In genomic region chr11:126499124-126499752, GRCh38 we compare ENCODE assay signal across 18 cellular contexts.
A peak's percentile ranks its signal among the peaks of the same experiment; 100 is the strongest.
DNase-seq lines count a peak whose midpoint lies in the region; ATAC-seq, FAIRE-seq and TF ChIP-seq lines count a peak whose summit lies in the region.
"Had no signal": no experiment of that assay in that cellular context is flagged by ENCODE, and none has a peak within 500 bp of the region (broad histone marks: within the 10 kb centered on the region; RNA-seq: fewer than 3 reads in every experiment).

No MANE protein-coding gene starts in this region.

- H3K4me1 Mint-ChIP-seq in effector memory CD8-positive, alpha-beta T cell (ENCODE audit: low read depth in 2 of 2): peaks cover 4% of the 10 kb centered on the region in 2 donors

- in situ Hi-C loops in K562 (cut with MboI): no loop called here

- H3K36me3 Mint-ChIP-seq in effector memory CD8-positive, alpha-beta T cell (ENCODE audit: insufficient read depth): peaks cover 3% of the 10 kb centered on the region

- BruUV-seq in K562 (replicated peaks; lab: Mats Ljungman, UMichigan): no TSS peak

- POLR2A ChIA-PET in K562 (lab: Yijun Ruan, JAX): interaction anchor here (0.6 kb wide), 1 partner anchor 236 kb away, joined by 3 read pairs; no protein-coding TSS in a partner anchor

- peaks cover 2 to 4% of the 10 kb centered on the region in 2 donors for H3K9me3 Mint-ChIP-seq in effector memory CD8-positive, alpha-beta T cell

- H2AFZ ChIP-seq in K562 (ENCODE audit: low read depth, low read length): no peak overlapping the region

- DNase-seq in SIG-M5 treated with dmso at 0.1 percent for 504 hours (lab: John Stamatoyannopoulos, UW; ENCODE audit: unreplicated experiment) (peak; percentile 31), SIG-M5 (lab: John Stamatoyannopoulos, UW) (no peak), NB4 (ENCODE audit: low read depth) (peak; percentile 37), K562 (ENCODE audit: extremely low read depth in 1 of 4, low spot score in 3 of 4) (no peak), sigmoid colon (peak; percentile 19), GM12892 (ENCODE audit: insufficient read length) (no peak)
- no peak for DNase-seq in effector memory CD8-positive, alpha-beta T cell
- DNase-seq: Caco-2, GOT3, HFFc6, Karpas-422, NCI-H1048, NCI-H146, NCI-H226, NCI-H526 treated with DMSO at 0.1 percent for 48 hours had no signal

- H3K27me3 Mint-ChIP-seq in effector memory CD8-positive, alpha-beta T cell: peaks cover 53 to 84% of the 10 kb centered on the region in 2 donors

- no peak for TF ChIP-seq RAD21 in K562 (CRISPR knock-in tag; conservative IDR thresholded peaks at IDR 0.05 in 1 of 2, IDR thresholded peaks at IDR 0.05 in 1 of 2)

- ATAC-seq in K562 (no peak), HG03565 (IDR thresholded peaks at IDR 0.05; ENCODE audit: unreplicated experiment) (no peak)
- ATAC-seq in effector memory CD8-positive, alpha-beta T cell (replicated peaks): no peak

- no peaks in the 10 kb centered on the region for H3K9me1 ChIP-seq in K562 (ENCODE audit: control insufficient read depth, insufficient read depth, low read length)

- no peak for TF ChIP-seq CTCF in NB4 (IDR thresholded peaks at IDR 0.05; ENCODE audit: low read depth, low read length)
- TF ChIP-seq CTCF in K562 (IDR thresholded peaks at IDR 0.05 in 2 of 3, conservative IDR thresholded peaks at IDR 0.05 in 1 of 3; ENCODE audit: insufficient read depth in 2 of 3, low read depth in 1 of 3, low read length in 3 of 3): no peak
- no peak for TF ChIP-seq CTCF in sigmoid colon (IDR thresholded peaks at IDR 0.05)

- CTCF ChIA-PET in K562 (lab: Yijun Ruan, JAX; ENCODE audit: low intra/inter-chr PET ratio): interaction anchor here (0.7 kb wide), 1 partner anchor 9 kb away, joined by 3 read pairs; no protein-coding TSS in a partner anchor

- intact Hi-C loops in K562 (cut with micrococcal nuclease) (no loop called here), sigmoid colon (cut with DNase I) (no loop called here)

- no peak overlapping the region for H3K9ac ChIP-seq in K562 (ENCODE audit: insufficient read depth in 1 of 2, low read depth in 2 of 2, low read length in 2 of 2)

- H3K9me3 ChIP-seq in K562 (replicated peaks; ENCODE audit: control insufficient read depth, insufficient read depth, low read depth, low read length) (no peaks in the 10 kb centered on the region), sigmoid colon (no peaks in the 10 kb centered on the region)

- peaks cover 9 to 65% of the 10 kb centered on the region in 2 experiments; a peak in 4 of 5 replicates for H3K27me3 ChIP-seq in K562 (ENCODE audit: control insufficient read depth in 2 of 2, insufficient read depth in 2 of 2, low read length in 2 of 2)
- H3K27me3 ChIP-seq in sigmoid colon: peaks cover 0 to 18% (median 2%) of the 10 kb centered on the region in 3 donors

- H3K4me3 Mint-ChIP-seq in effector memory CD8-positive, alpha-beta T cell: no peak overlapping the region
- H3K4me3 Mint-ChIP-seq: HFFc6 had no signal

- FAIRE-seq in K562 (lab: Jason Lieb, UNC): no peak
- FAIRE-seq in GM12892 (lab: Jason Lieb, UNC): no peak
- FAIRE-seq: GM19239 had no signal

- H3K27ac ChIP-seq in K562 (ENCODE audit: extremely low read depth, low read depth, low read length): no peak overlapping the region
- no peak overlapping the region for H3K27ac ChIP-seq in sigmoid colon
- H3K27ac ChIP-seq: C4-2B had no signal

- 0 out of 2 replicates have a peak, but pooled peaks cover 3% of the 10 kb centered on the region for H4K20me1 ChIP-seq in K562 (replicated peaks; ENCODE audit: control insufficient read depth, insufficient read depth, low read length)

- no peaks in the 10 kb centered on the region for H3K4me1 ChIP-seq in K562 (replicated peaks in 1 of 2; ENCODE audit: control insufficient read depth in 2 of 2, insufficient read depth in 2 of 2, low read length in 2 of 2)
- H3K4me1 ChIP-seq in sigmoid colon: no peaks in the 10 kb centered on the region
- H3K4me1 ChIP-seq: Caco-2 had no signal

- TF ChIP-seq POLR2A in NB4 (IDR thresholded peaks at IDR 0.05; ENCODE audit: extremely low read depth, insufficient read length) (no peak), K562 (conservative IDR thresholded peaks at IDR 0.05) (no peak), sigmoid colon (IDR thresholded peaks at IDR 0.05) (no peak), GM12892 (IDR thresholded peaks at IDR 0.05; ENCODE audit: low read depth, low read length) (no peak)

- no peak for TF ChIP-seq EP300 in K562 (IDR thresholded peaks at IDR 0.05; ENCODE audit: low read length)
- no peak for TF ChIP-seq EP300 in sigmoid colon (IDR thresholded peaks at IDR 0.05)

- H3K4me2 ChIP-seq in K562 (ENCODE audit: insufficient read depth, low read length): no peak overlapping the region

- no peaks in the 10 kb centered on the region for H3K79me2 ChIP-seq in K562 (ENCODE audit: control insufficient read depth, insufficient read depth, low read length)

- WGBS in K562 (ENCODE audit: insufficient coverage, low coverage, missing lambda C conversion rate): under 1% methylated on average over 17 of the region's 19 CpGs
- WGBS in sigmoid colon, 2 donors: 53% methylated on average over 19 of the region's 19 CpGs

- H3K36me3 ChIP-seq in K562 (ENCODE audit: control insufficient read depth, insufficient read depth, low read length) (no peaks in the 10 kb centered on the region), sigmoid colon (no peaks in the 10 kb centered on the region)

- no peak overlapping the region for H3K4me3 ChIP-seq in NB4 (ENCODE audit: low read depth, low read length)
- no peak overlapping the region for H3K4me3 ChIP-seq in K562
- no peak overlapping the region for H3K4me3 ChIP-seq in sigmoid colon

- no peak overlapping the region for H3K27ac Mint-ChIP-seq in effector memory CD8-positive, alpha-beta T cell
- H3K27ac Mint-ChIP-seq: HFFc6 had no signal

TF ChIP-seq in K562, 482 proteins besides CTCF, POLR2A, EP300 and RAD21:
- no peak for TF ChIP-seq NFATC3 (IDR thresholded peaks at IDR 0.05)
- peak; percentile 85 for TF ChIP-seq SPI1 (IDR thresholded peaks at IDR 0.05; ENCODE audit: borderline replicate concordance, low read depth, low read length)
TF ChIP-seq in K562: peak in this region for 1.

Comparison
In these comparisons a context has a peak if more than half of its experiments do, and no peak if none do; other contexts are left out.
1. DNase-seq: peak in SIG-M5 treated with dmso at 0.1 percent for 504 hours (single experiment), NB4 (single experiment) and sigmoid colon (single experiment); none in SIG-M5 (single experiment), K562 (0 of 4), GM12892 (single experiment) and effector memory CD8-positive, alpha-beta T cell (0 of 3).